ENCODE assay signal across 13 cellular contexts in genomic region chrX:145817299-145817665, GRCh38. TPM values are rescaled to one million over a fixed set of nuclear protein-coding genes. Genes with fewer than 3 reads are reported as not detected.
DNase-seq lines count a peak whose midpoint lies in the region; ATAC-seq and TF ChIP-seq lines count a peak whose summit lies in the region.
"Had no signal": no experiment of that assay in that cellular context is flagged by ENCODE, and none has a peak within 500 bp of the region (broad histone marks: within the 10 kb centered on the region; RNA-seq: fewer than 3 reads in every experiment).

No MANE protein-coding gene starts in this region.

- peak overlapping the region; percentile 74 for H3K4me2 ChIP-seq in GM23338
- H3K4me2 ChIP-seq: BLaER1 had no signal

- H3K36me3 ChIP-seq in GM23338 (ENCODE audit: insufficient read depth), result no peaks in the 10 kb centered on the region
- H3K36me3 ChIP-seq in rectal smooth muscle tissue (ENCODE audit: control insufficient read depth, insufficient read depth, low read length), result no peaks in the 10 kb centered on the region
- H3K36me3 ChIP-seq: BLaER1 had no signal

- TF ChIP-seq CTCF in GM23338 (conservative IDR thresholded peaks at IDR 0.05; ENCODE audit: low read depth in 2 of 2) (no peak), CD14-positive monocyte (IDR thresholded peaks at IDR 0.05) (no peak)

- intact Hi-C loops in CD14-positive monocyte (cut with micrococcal nuclease), result no loop called here

- POLR2A ChIA-PET in naive thymus-derived CD8-positive, alpha-beta T cell (lab: Charles Lee), result no interaction called here

- H3K4me3 Mint-ChIP-seq in GM23338 (peak overlapping the region; percentile 67), CD14-positive monocyte (peak overlapping the region in 1 of 2 donors; percentile 55)
- H3K4me3 Mint-ChIP-seq in naive thymus-derived CD8-positive, alpha-beta T cell, result no peak overlapping the region
- H3K4me3 Mint-ChIP-seq: activated T-helper 17 cell treated with anti-CD3 and anti-CD28 coated beads, Interleukin-2, amount 50 U/mL, for 72 hours had no signal

- H3K27ac ChIP-seq in GM23338 (ENCODE audit: low read depth), result no peak overlapping the region
- H3K27ac ChIP-seq in rectal smooth muscle tissue (ENCODE audit: low read depth, low read length), result no peak overlapping the region
- H3K27ac ChIP-seq: BLaER1, parathyroid adenoma had no signal

- H3K27ac Mint-ChIP-seq in GM23338 (no peak overlapping the region), CD14-positive monocyte (no peak overlapping the region)
- H3K27ac Mint-ChIP-seq in naive thymus-derived CD8-positive, alpha-beta T cell, result no peak overlapping the region
- H3K27ac Mint-ChIP-seq: activated T-helper 17 cell treated with anti-CD3 and anti-CD28 coated beads, Interleukin-2, amount 50 U/mL, for 72 hours had no signal

- ATAC-seq in GM23338, result peak; percentile 20
- ATAC-seq in naive thymus-derived CD8-positive, alpha-beta T cell, result no peak
- ATAC-seq: activated T-helper 17 cell treated with anti-CD3 and anti-CD28 coated beads, Interleukin-2, amount 50 U/mL, for 72 hours had no signal

- H3K27me3 Mint-ChIP-seq in GM23338 (ENCODE audit: insufficient read depth, low read depth, poor library complexity) (peaks cover 68% of the 10 kb centered on the region), CD14-positive monocyte (ENCODE audit: low read depth in 3 of 3) (peaks cover 40 to 61% (median 50%) of the 10 kb centered on the region in 3 donors)
- peaks cover 9 to 47% (median 26%) of the 10 kb centered on the region in 5 donors for H3K27me3 Mint-ChIP-seq in naive thymus-derived CD8-positive, alpha-beta T cell

- no peaks in the 10 kb centered on the region for H4K20me1 ChIP-seq in GM23338 (replicated peaks; ENCODE audit: insufficient read depth)
- H4K20me1 ChIP-seq: BLaER1 had no signal

- no peaks in the 10 kb centered on the region for H3F3A ChIP-seq in GM23338 (replicated peaks; ENCODE audit: low read depth)

- H3K4me3 ChIP-seq in GM23338 (peak overlapping the region; percentile 59), rectal smooth muscle tissue (ENCODE audit: low read length) (peak overlapping the region; percentile 19)
- H3K4me3 ChIP-seq: BLaER1 had no signal

- H3K9ac ChIP-seq in rectal smooth muscle tissue (ENCODE audit: low read length), result no peak overlapping the region
- H3K9ac ChIP-seq: BLaER1, parathyroid adenoma had no signal

- DNase-seq in GM23338 (ENCODE audit: low spot score), result no peak
- DNase-seq in amygdala (lab: John Stamatoyannopoulos, UW), result peak in 43 of 56 donors; percentile 7 to 76 (median 52)
- DNase-seq in hypothalamus (lab: John Stamatoyannopoulos, UW), result peak in 37 of 51 donors; percentile 7 to 84 (median 49)
- no peak for DNase-seq in NCI-H1092 (lab: John Stamatoyannopoulos, UW)
- no peak for DNase-seq in naive thymus-derived CD8-positive, alpha-beta T cell
- DNase-seq in CD14-positive monocyte (ENCODE audit: low spot score), result no peak
- no peak for DNase-seq in DMS79 treated with DMSO at 0.1 percent for 48 hours (lab: John Stamatoyannopoulos, UW)
- DNase-seq: effector memory CD4-positive, alpha-beta T cell; NCI-H187 had no signal

- H3K9me3 Mint-ChIP-seq in GM23338 (peaks cover 9% of the 10 kb centered on the region), CD14-positive monocyte (peaks cover 0 to 8% (median 2%) of the 10 kb centered on the region in 7 donors)
- H3K9me3 Mint-ChIP-seq in naive thymus-derived CD8-positive, alpha-beta T cell, result peaks cover 0 to 9% (median 3%) of the 10 kb centered on the region in 9 donors
- H3K9me3 Mint-ChIP-seq: activated T-helper 17 cell treated with anti-CD3 and anti-CD28 coated beads, Interleukin-2, amount 50 U/mL, for 72 hours had no signal

- H3K9me2 ChIP-seq in GM23338 (ENCODE audit: insufficient read depth), result no peaks in the 10 kb centered on the region

- 0 out of 2 replicates have a peak overlapping the region, but pooled peaks have one; percentile 52 for H2AFZ ChIP-seq in GM23338
- H2AFZ ChIP-seq: parathyroid adenoma had no signal

- H3K79me2 ChIP-seq in GM23338 (replicated peaks; ENCODE audit: insufficient read depth), result no peaks in the 10 kb centered on the region
- H3K79me2 ChIP-seq: parathyroid adenoma had no signal

- H3K36me3 Mint-ChIP-seq in GM23338 (ENCODE audit: low read depth) (peaks cover 3% of the 10 kb centered on the region; the same call in 1 of the 3 replicates), CD14-positive monocyte (no peaks in the 10 kb centered on the region)
- peaks cover 0 to 15% (median 0%) of the 10 kb centered on the region in 3 donors for H3K36me3 Mint-ChIP-seq in naive thymus-derived CD8-positive, alpha-beta T cell

- H3K4me1 ChIP-seq in GM23338 (ENCODE audit: insufficient read depth) (peaks cover 4% of the 10 kb centered on the region; the same call in 1 of the 2 replicates), rectal smooth muscle tissue (ENCODE audit: control insufficient read depth, insufficient read depth, low read length) (no peaks in the 10 kb centered on the region)
- H3K4me1 ChIP-seq: BLaER1, parathyroid adenoma had no signal

- H3K4me1 Mint-ChIP-seq in GM23338 (peaks cover 4% of the 10 kb centered on the region; the same call in 1 of the 3 replicates), CD14-positive monocyte (no peaks in the 10 kb centered on the region)
- peaks cover 0 to 4% (median under 1%) of the 10 kb centered on the region in 4 donors for H3K4me1 Mint-ChIP-seq in naive thymus-derived CD8-positive, alpha-beta T cell
- H3K4me1 Mint-ChIP-seq: activated T-helper 17 cell treated with anti-CD3 and anti-CD28 coated beads, Interleukin-2, amount 50 U/mL, for 72 hours had no signal

- H3K27me3 ChIP-seq in GM23338 (ENCODE audit: insufficient read depth) (peaks cover 98% of the 10 kb centered on the region), rectal smooth muscle tissue (ENCODE audit: control insufficient read depth, insufficient read depth, low read length) (peaks cover 9% of the 10 kb centered on the region)

TF ChIP-seq in GM23338, 12 proteins besides CTCF, POLR2A, EP300 and RAD21:
- TF ChIP-seq CREB1 (CRISPR knock-in tag; IDR thresholded peaks at IDR 0.05; ENCODE audit: low read depth), result no peak
- peak; percentile 49 for TF ChIP-seq EZH2 (IDR thresholded peaks at IDR 0.05; ENCODE audit: low read depth, unreplicated experiment)

RNA-seq across cellular contexts. Expression of gene SLITRK2, which starts 0.3 kb away (rescaled TPM):
- 0.04 and 0.10 TPM in 2 replicates for total RNA-seq in GM23338 (2014; rRNA removed; shearing (Covaris generic))
- polyA plus RNA-seq in GM23338 (2016; fragmentation: Nextera tagmentation; extraction: Ambion mirVana), result 0.10 and 0.24 TPM in 2 replicates
- total RNA-seq in naive thymus-derived CD8-positive, alpha-beta T cell, result not detected
- polyA plus RNA-seq in naive thymus-derived CD8-positive, alpha-beta T cell, result not detected
- polyA plus RNA-seq in CD14-positive monocyte, result not detected
- total RNA-seq: activated T-helper 17 cell treated with anti-CD3 and anti-CD28 coated beads, Interleukin-2, amount 50 U/mL, for 72 hours had no signal

Comparison
In these comparisons a context has a peak if more than half of its experiments do, and no peak if none do; other contexts are left out.
1. DNase-seq: peak in amygdala (43 of 56) and hypothalamus (37 of 51); none in GM23338 (single experiment), NCI-H1092 (single experiment), naive thymus-derived CD8-positive, alpha-beta T cell (0 of 10), CD14-positive monocyte (single experiment) and DMS79 treated with DMSO at 0.1 percent for 48 hours (single experiment).